Comparison of ENCODE assay signal across 1 cellular context in genomic region chr1:32351859-32352745, GRCh38.
TF ChIP-seq lines count a peak whose summit lies in the region.

No MANE protein-coding gene starts in this region.

TF ChIP-seq in GM12878, 131 proteins besides CTCF, POLR2A, EP300 and RAD21:
- TF ChIP-seq MEF2A (IDR thresholded peaks at IDR 0.05; ENCODE audit: insufficient read depth, low read depth, low read length) (no peak), REST (IDR thresholded peaks at IDR 0.05; ENCODE audit: low read depth, low read length) (no peak), SMARCA5 (IDR thresholded peaks at IDR 0.05) (0 out of 2 replicates have a peak, but pooled peaks have one; percentile 32), RUNX3 (IDR thresholded peaks at IDR 0.05; ENCODE audit: low read length) (no peak), ZNF274 (IDR thresholded peaks at IDR 0.05; ENCODE audit: insufficient read depth, insufficient read length) (no peak), E4F1 (IDR thresholded peaks at IDR 0.05; ENCODE audit: borderline replicate concordance, partially characterized antibody) (no peak), NKRF (conservative IDR thresholded peaks at IDR 0.05) (0 out of 2 replicates have a peak, but pooled peaks have one; percentile 9), CHD1 (IDR thresholded peaks at IDR 0.05; ENCODE audit: low read depth, low read length) (no peak), GATAD2B (conservative IDR thresholded peaks at IDR 0.05; ENCODE audit: low read depth) (peak; percentile 62), ZNF687 (IDR thresholded peaks at IDR 0.05) (0 out of 2 replicates have a peak, but pooled peaks have one; percentile 3)
